In genomic region chr10:43853369-43853768, GRCh38 we compare ENCODE assay signal across 25 cellular contexts.
"Had no signal": no experiment of that assay in that cellular context is flagged by ENCODE, and none has a peak within 500 bp of the region (broad histone marks: within the 10 kb centered on the region; RNA-seq: fewer than 3 reads in every experiment).

No MANE protein-coding gene starts in this region.

- DNase-seq: activated CD4-positive, alpha-beta T cell treated with anti-CD3 and anti-CD28 coated beads, Interleukin-2, amount 10 ng/mL, durations not matched to agents 7 days and 5 days; activated CD4-positive, CD25-positive, alpha-beta regulatory T cell treated with anti-CD3 and anti-CD28 coated beads, Interleukin-2, amount 50 U/mL, for 72 hours; activated CD8-positive, alpha-beta memory T cell treated with anti-CD3 and anti-CD28 coated beads, Interleukin-2, amount 10 ng/mL, durations not matched to agents 7 days and 5 days; activated CD8-positive, alpha-beta T cell treated with anti-CD3 and anti-CD28 coated beads for 36 hours; activated gamma-delta T cell; activated naive CD4-positive, alpha-beta T cell treated with anti-CD3 and anti-CD28 coated beads, Interleukin-2, amount 50 U/mL, for 16 hours; activated T-cell treated with anti-CD3 and anti-CD28 coated beads for 4 hours; anterior cingulate cortex; caudate nucleus; effector CD4-positive, alpha-beta T cell; hypothalamus; naive thymus-derived CD4-positive, alpha-beta T cell; stimulated activated CD4-positive, alpha-beta T cell treated with anti-CD3 and anti-CD28 coated beads, Interleukin-12 subunit alpha, Interleukin-12 subunit beta, amount 100 ng/mL, for 4 hours; substantia nigra; T-cell; thyroid gland; uterus had no signal

- ATAC-seq: activated CD8-positive, alpha-beta memory T cell treated with anti-CD3 and anti-CD28 coated beads, Interleukin-2, amount 10 ng/mL, durations not matched to agents 7 days and 5 days; activated CD8-positive, alpha-beta T cell treated with anti-CD3 and anti-CD28 coated beads for 36 hours; naive thymus-derived CD4-positive, alpha-beta T cell had no signal

- H3K27ac Mint-ChIP-seq: activated CD4-positive, alpha-beta T cell treated with anti-CD3 and anti-CD28 coated beads, Interleukin-2, amount 10 ng/mL, durations not matched to agents 7 days and 5 days; activated CD8-positive, alpha-beta memory T cell treated with anti-CD3 and anti-CD28 coated beads, Interleukin-2, amount 10 ng/mL, durations not matched to agents 7 days and 5 days; activated CD8-positive, alpha-beta T cell treated with anti-CD3 and anti-CD28 coated beads for 36 hours; activated T-helper 1 cell treated with anti-CD3 and anti-CD28 coated beads, Interleukin-12 subunit alpha, Interleukin-12 subunit beta, Interleukin-2, Interleukin-4 antibody, amounts not matched to agents 30 ng/mL and 10 ng/mL and 1 ng/mL, durations not matched to agents 14 hours and 24 hours and 36 hours; dendritic cell treated with granulocyte-macrophage colony-stimulating factor and Interleukin-4, amounts not matched to agents 40 ng/mL and 50 ng/mL, for 4 days; naive thymus-derived CD4-positive, alpha-beta T cell; stimulated activated naive CD8-positive, alpha-beta T cell treated with anti-CD3 and anti-CD28 coated beads, Interleukin-15, Interleukin-2, amounts not matched to agents 100 ng/mL and 50 ng/mL, for 24 hours; T-cell; T-helper 2 cell treated with Interferon-gamma antibody and Interleukin-4, amounts not matched to agents 5 μg/mL and 100 μg/mL, for 36 hours had no signal

- H3K27ac ChIP-seq: foreskin keratinocyte, prostate gland, thyroid gland, uterus, VCaP had no signal

- H3K9me3 Mint-ChIP-seq: activated CD4-positive, alpha-beta T cell treated with anti-CD3 and anti-CD28 coated beads, Interleukin-2, amount 10 ng/mL, durations not matched to agents 7 days and 5 days; activated CD8-positive, alpha-beta T cell treated with anti-CD3 and anti-CD28 coated beads for 36 hours; activated T-helper 1 cell treated with anti-CD3 and anti-CD28 coated beads, Interleukin-12 subunit alpha, Interleukin-12 subunit beta, Interleukin-2, Interleukin-4 antibody, amounts not matched to agents 30 ng/mL and 10 ng/mL and 1 ng/mL, durations not matched to agents 14 hours and 24 hours and 36 hours; dendritic cell treated with granulocyte-macrophage colony-stimulating factor and Interleukin-4, amounts not matched to agents 40 ng/mL and 50 ng/mL, for 4 days; stimulated activated naive CD8-positive, alpha-beta T cell treated with anti-CD3 and anti-CD28 coated beads, Interleukin-15, Interleukin-2, amounts not matched to agents 100 ng/mL and 50 ng/mL, for 24 hours; T-cell; T-helper 2 cell treated with Interferon-gamma antibody and Interleukin-4, amounts not matched to agents 5 μg/mL and 100 μg/mL, for 36 hours had no signal

- H3K4me3 Mint-ChIP-seq: activated CD4-positive, alpha-beta T cell treated with anti-CD3 and anti-CD28 coated beads, Interleukin-2, amount 10 ng/mL, durations not matched to agents 7 days and 5 days; activated CD8-positive, alpha-beta memory T cell treated with anti-CD3 and anti-CD28 coated beads, Interleukin-2, amount 10 ng/mL, durations not matched to agents 7 days and 5 days; activated CD8-positive, alpha-beta T cell treated with anti-CD3 and anti-CD28 coated beads for 36 hours; activated T-helper 1 cell treated with anti-CD3 and anti-CD28 coated beads, Interleukin-12 subunit alpha, Interleukin-12 subunit beta, Interleukin-2, Interleukin-4 antibody, amounts not matched to agents 30 ng/mL and 10 ng/mL and 1 ng/mL, durations not matched to agents 14 hours and 24 hours and 36 hours; brain; dendritic cell treated with granulocyte-macrophage colony-stimulating factor and Interleukin-4, amounts not matched to agents 40 ng/mL and 50 ng/mL, for 4 days; naive thymus-derived CD4-positive, alpha-beta T cell; stimulated activated naive CD8-positive, alpha-beta T cell treated with anti-CD3 and anti-CD28 coated beads, Interleukin-15, Interleukin-2, amounts not matched to agents 100 ng/mL and 50 ng/mL, for 24 hours; T-cell; T-helper 2 cell treated with Interferon-gamma antibody and Interleukin-4, amounts not matched to agents 5 μg/mL and 100 μg/mL, for 36 hours had no signal

- H3K4me1 Mint-ChIP-seq: activated CD4-positive, alpha-beta T cell treated with anti-CD3 and anti-CD28 coated beads, Interleukin-2, amount 10 ng/mL, durations not matched to agents 7 days and 5 days; activated CD8-positive, alpha-beta memory T cell treated with anti-CD3 and anti-CD28 coated beads, Interleukin-2, amount 10 ng/mL, durations not matched to agents 7 days and 5 days; naive thymus-derived CD4-positive, alpha-beta T cell; T-cell had no signal

- H3K4me3 ChIP-seq: prostate gland, thyroid gland, uterus had no signal

- H3K9me3 ChIP-seq: prostate gland, thyroid gland, uterus had no signal

- H3K36me3 Mint-ChIP-seq: activated CD8-positive, alpha-beta memory T cell treated with anti-CD3 and anti-CD28 coated beads, Interleukin-2, amount 10 ng/mL, durations not matched to agents 7 days and 5 days; brain; naive thymus-derived CD4-positive, alpha-beta T cell; T-cell had no signal

- H3K36me3 ChIP-seq: prostate gland, thyroid gland, uterus had no signal

- H3K4me1 ChIP-seq: foreskin keratinocyte, prostate gland, thyroid gland, uterus had no signal

- H3K27me3 ChIP-seq: foreskin keratinocyte, thyroid gland, uterus had no signal

- H3K27me3 Mint-ChIP-seq: activated CD4-positive, alpha-beta T cell treated with anti-CD3 and anti-CD28 coated beads, Interleukin-2, amount 10 ng/mL, durations not matched to agents 7 days and 5 days; activated CD8-positive, alpha-beta memory T cell treated with anti-CD3 and anti-CD28 coated beads, Interleukin-2, amount 10 ng/mL, durations not matched to agents 7 days and 5 days; activated CD8-positive, alpha-beta T cell treated with anti-CD3 and anti-CD28 coated beads for 36 hours; T-cell had no signal
